Comparison of ENCODE assay signal across 31 cellular contexts in genomic region chr12:129351481-129351880, GRCh38.
"Had no signal": no experiment of that assay in that cellular context is flagged by ENCODE, and none has a peak within 500 bp of the region (broad histone marks: within the 10 kb centered on the region; RNA-seq: fewer than 3 reads in every experiment).

No MANE protein-coding gene starts in this region.

- H3K4me3 ChIP-seq: breast epithelium, coronary artery, esophagus squamous epithelium, gastroesophageal sphincter, heart right ventricle, hepatocyte had no signal

- H3K79me2 ChIP-seq: hepatocyte had no signal

- H3K4me3 Mint-ChIP-seq: activated CD4-positive, alpha-beta memory T cell treated with anti-CD3 and anti-CD28 coated beads for 36 hours; activated CD4-positive, alpha-beta T cell treated with anti-CD3 and anti-CD28 coated beads for 36 hours; activated CD4-positive, alpha-beta T cell treated with anti-CD3 and anti-CD28 coated beads, Interleukin-2, amount 10 ng/mL, durations not matched to agents 24 days and 14 days; activated CD8-positive, alpha-beta memory T cell treated with anti-CD3 and anti-CD28 coated beads, Interleukin-2, amount 10 ng/mL, durations not matched to agents 7 days and 5 days; activated CD8-positive, alpha-beta T cell treated with anti-CD3 and anti-CD28 coated beads, Interleukin-2, amount 10 ng/mL, durations not matched to agents 7 days and 5 days; activated naive CD4-positive, alpha-beta T cell treated with anti-CD3 and anti-CD28 coated beads, Interleukin-2, amount 10 ng/mL, durations not matched to agents 7 days and 5 days; activated naive CD8-positive, alpha-beta T cell treated with anti-CD3 and anti-CD28 coated beads, Interleukin-2, amount 10 ng/mL, durations not matched to agents 7 days and 5 days; activated T-helper 1 cell treated with anti-CD3 and anti-CD28 coated beads, Interleukin-12 subunit alpha, Interleukin-12 subunit beta, Interleukin-2, Interleukin-4 antibody, amounts not matched to agents 30 ng/mL and 10 ng/mL and 1 ng/mL, durations not matched to agents 14 hours and 24 hours and 36 hours; central memory CD8-positive, alpha-beta T cell had no signal

- H3K27me3 Mint-ChIP-seq: activated CD4-positive, alpha-beta memory T cell treated with anti-CD3 and anti-CD28 coated beads for 36 hours; activated CD4-positive, alpha-beta T cell treated with anti-CD3 and anti-CD28 coated beads for 36 hours; activated CD4-positive, alpha-beta T cell treated with anti-CD3 and anti-CD28 coated beads, Interleukin-2, amount 10 ng/mL, durations not matched to agents 24 days and 14 days; activated CD8-positive, alpha-beta memory T cell treated with anti-CD3 and anti-CD28 coated beads, Interleukin-2, amount 10 ng/mL, durations not matched to agents 7 days and 5 days; activated naive CD4-positive, alpha-beta T cell treated with anti-CD3 and anti-CD28 coated beads, Interleukin-2, amount 10 ng/mL, durations not matched to agents 7 days and 5 days; activated naive CD8-positive, alpha-beta T cell treated with anti-CD3 and anti-CD28 coated beads, Interleukin-2, amount 10 ng/mL, durations not matched to agents 7 days and 5 days had no signal

- H3K4me1 Mint-ChIP-seq: activated CD4-positive, alpha-beta T cell treated with anti-CD3 and anti-CD28 coated beads for 36 hours; activated CD4-positive, alpha-beta T cell treated with anti-CD3 and anti-CD28 coated beads, Interleukin-2, amount 10 ng/mL, durations not matched to agents 24 days and 14 days; activated CD8-positive, alpha-beta memory T cell treated with anti-CD3 and anti-CD28 coated beads, Interleukin-2, amount 10 ng/mL, durations not matched to agents 7 days and 5 days; activated naive CD4-positive, alpha-beta T cell treated with anti-CD3 and anti-CD28 coated beads, Interleukin-2, amount 10 ng/mL, durations not matched to agents 7 days and 5 days; activated naive CD8-positive, alpha-beta T cell treated with anti-CD3 and anti-CD28 coated beads, Interleukin-2, amount 10 ng/mL, durations not matched to agents 7 days and 5 days; central memory CD8-positive, alpha-beta T cell had no signal

- H3K36me3 Mint-ChIP-seq: activated CD4-positive, alpha-beta memory T cell treated with anti-CD3 and anti-CD28 coated beads for 36 hours; activated CD8-positive, alpha-beta memory T cell treated with anti-CD3 and anti-CD28 coated beads, Interleukin-2, amount 10 ng/mL, durations not matched to agents 7 days and 5 days; activated naive CD4-positive, alpha-beta T cell treated with anti-CD3 and anti-CD28 coated beads, Interleukin-2, amount 10 ng/mL, durations not matched to agents 7 days and 5 days; activated naive CD4-positive, alpha-beta T cell treated with anti-CD3 and anti-CD28 coated beads, Interleukin-2, amount 50 U/mL, for 72 hours; activated naive CD8-positive, alpha-beta T cell treated with anti-CD3 and anti-CD28 coated beads, Interleukin-2, amount 10 ng/mL, durations not matched to agents 7 days and 5 days had no signal

- H3K36me3 ChIP-seq: breast epithelium, esophagus squamous epithelium, gastroesophageal sphincter, heart right ventricle had no signal

- H3K4me2 ChIP-seq: hepatocyte had no signal

- H3K27me3 ChIP-seq: breast epithelium, esophagus squamous epithelium, gastroesophageal sphincter, hepatocyte had no signal

- FAIRE-seq: endometrium, endothelial cell of umbilical vein had no signal

- DNase-seq: activated CD4-positive, alpha-beta memory T cell treated with anti-CD3 and anti-CD28 coated beads for 36 hours; activated CD4-positive, alpha-beta T cell treated with anti-CD3 and anti-CD28 coated beads for 36 hours; activated CD4-positive, alpha-beta T cell treated with anti-CD3 and anti-CD28 coated beads, Interleukin-2, amount 10 ng/mL, durations not matched to agents 24 days and 14 days; activated CD4-positive, CD25-positive, alpha-beta regulatory T cell; activated CD4-positive, CD25-positive, alpha-beta regulatory T cell treated with anti-CD3 and anti-CD28 coated beads, Interleukin-2, amount 50 U/mL, for 72 hours; activated CD8-positive, alpha-beta memory T cell treated with anti-CD3 and anti-CD28 coated beads, Interleukin-2, amount 10 ng/mL, durations not matched to agents 7 days and 5 days; activated CD8-positive, alpha-beta memory T cell treated with anti-CD3 and anti-CD28 coated beads, Interleukin-2, amount 50 U/mL, for 4 hours; activated CD8-positive, alpha-beta T cell treated with anti-CD3 and anti-CD28 coated beads, Interleukin-2, amount 10 ng/mL, durations not matched to agents 7 days and 5 days; activated gamma-delta T cell; activated naive CD4-positive, alpha-beta T cell; activated naive CD4-positive, alpha-beta T cell treated with anti-CD3 and anti-CD28 coated beads, Interleukin-2, amount 10 ng/mL, durations not matched to agents 7 days and 5 days; activated naive CD8-positive, alpha-beta T cell treated with anti-CD3 and anti-CD28 coated beads, Interleukin-2, amount 10 ng/mL, durations not matched to agents 7 days and 5 days; activated T-cell treated with anti-CD3 and anti-CD28 coated beads, Interleukin-2, amount 50 U/mL, for 1 hour; activated T-cell treated with anti-CD3 and anti-CD28 coated beads, Interleukin-2, amount 50 U/mL, for 48 hours; amygdala; aorta; effector CD8-positive, alpha-beta T cell; esophagus squamous epithelium; foreskin melanocyte; heart right ventricle; T-helper 2 cell had no signal

- H3K4me1 ChIP-seq: breast epithelium, esophagus squamous epithelium, gastroesophageal sphincter, heart right ventricle had no signal

- H2AFZ ChIP-seq: hepatocyte had no signal

- ATAC-seq: activated CD4-positive, alpha-beta T cell treated with anti-CD3 and anti-CD28 coated beads for 36 hours; activated CD8-positive, alpha-beta memory T cell treated with anti-CD3 and anti-CD28 coated beads, Interleukin-2, amount 10 ng/mL, durations not matched to agents 7 days and 5 days; activated CD8-positive, alpha-beta T cell treated with anti-CD3 and anti-CD28 coated beads, Interleukin-2, amount 10 ng/mL, durations not matched to agents 7 days and 5 days; activated naive CD4-positive, alpha-beta T cell treated with anti-CD3 and anti-CD28 coated beads, Interleukin-2, amount 50 U/mL, for 72 hours; gastroesophageal sphincter; heart right ventricle had no signal

- H3K27ac Mint-ChIP-seq: activated CD4-positive, alpha-beta memory T cell treated with anti-CD3 and anti-CD28 coated beads for 36 hours; activated CD4-positive, alpha-beta T cell treated with anti-CD3 and anti-CD28 coated beads for 36 hours; activated CD4-positive, alpha-beta T cell treated with anti-CD3 and anti-CD28 coated beads, Interleukin-2, amount 10 ng/mL, durations not matched to agents 24 days and 14 days; activated CD8-positive, alpha-beta memory T cell treated with anti-CD3 and anti-CD28 coated beads, Interleukin-2, amount 10 ng/mL, durations not matched to agents 7 days and 5 days; activated CD8-positive, alpha-beta T cell treated with anti-CD3 and anti-CD28 coated beads, Interleukin-2, amount 10 ng/mL, durations not matched to agents 7 days and 5 days; activated naive CD4-positive, alpha-beta T cell treated with anti-CD3 and anti-CD28 coated beads, Interleukin-2, amount 50 U/mL, for 72 hours; activated naive CD8-positive, alpha-beta T cell treated with anti-CD3 and anti-CD28 coated beads, Interleukin-2, amount 10 ng/mL, durations not matched to agents 7 days and 5 days; activated T-helper 1 cell treated with anti-CD3 and anti-CD28 coated beads, Interleukin-12 subunit alpha, Interleukin-12 subunit beta, Interleukin-2, Interleukin-4 antibody, amounts not matched to agents 30 ng/mL and 10 ng/mL and 1 ng/mL, durations not matched to agents 14 hours and 24 hours and 36 hours had no signal

- H3K27ac ChIP-seq: breast epithelium, coronary artery, epithelial cell of prostate, esophagus squamous epithelium, gastroesophageal sphincter, heart right ventricle, hepatocyte had no signal

- H3K9me3 Mint-ChIP-seq: central memory CD8-positive, alpha-beta T cell had no signal
